1 cellular context compared by ENCODE assay signal in genomic region chr19:3752492-3752891, GRCh38.
A peak's percentile ranks its signal among the peaks of the same experiment; 100 is the strongest.
TF ChIP-seq lines count a peak whose summit lies in the region.

No MANE protein-coding gene starts in this region.

TF ChIP-seq in HepG2, 621 proteins besides CTCF, POLR2A, EP300 and RAD21:
- TF ChIP-seq AGO2 (optimal IDR thresholded peaks at IDR 0.05; ENCODE audit: low read depth, low read length), result peak; percentile 61
- TF ChIP-seq, protein P1, sequence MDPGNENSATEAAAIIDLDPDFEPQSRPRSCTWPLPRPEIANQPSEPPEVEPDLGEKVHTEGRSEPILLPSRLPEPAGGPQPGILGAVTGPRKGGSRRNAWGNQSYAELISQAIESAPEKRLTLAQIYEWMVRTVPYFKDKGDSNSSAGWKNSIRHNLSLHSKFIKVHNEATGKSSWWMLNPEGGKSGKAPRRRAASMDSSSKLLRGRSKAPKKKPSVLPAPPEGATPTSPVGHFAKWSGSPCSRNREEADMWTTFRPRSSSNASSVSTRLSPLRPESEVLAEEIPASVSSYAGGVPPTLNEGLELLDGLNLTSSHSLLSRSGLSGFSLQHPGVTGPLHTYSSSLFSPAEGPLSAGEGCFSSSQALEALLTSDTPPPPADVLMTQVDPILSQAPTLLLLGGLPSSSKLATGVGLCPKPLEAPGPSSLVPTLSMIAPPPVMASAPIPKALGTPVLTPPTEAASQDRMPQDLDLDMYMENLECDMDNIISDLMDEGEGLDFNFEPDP (CRISPR knock-in tag; conservative IDR thresholded peaks at IDR 0.05), result no peak
TF ChIP-seq in HepG2: peak in this region for 1.
